Comparison of ENCODE assay signal across 16 cellular contexts in genomic region chr1:118998171-118998570, GRCh38. TPM values are rescaled to one million over a fixed set of nuclear protein-coding genes. Genes with fewer than 3 reads are reported as not detected.
DNase-seq lines count a peak whose midpoint lies in the region; TF ChIP-seq lines count a peak whose summit lies in the region.
"Had no signal": no experiment of that assay in that cellular context is flagged by ENCODE, and none has a peak within 500 bp of the region (broad histone marks: within the 10 kb centered on the region; RNA-seq: fewer than 3 reads in every experiment).

No MANE protein-coding gene starts in this region.

- TF ChIP-seq CTCF in AG10803 (conservative IDR thresholded peaks at IDR 0.05; ENCODE audit: low read length) (no peak), neural crest cell (conservative IDR thresholded peaks at IDR 0.05) (no peak)

- peaks cover 99% of the 10 kb centered on the region for H3K27me3 Mint-ChIP-seq in neural crest cell (ENCODE audit: low read depth)

- no peaks in the 10 kb centered on the region for H3K36me3 Mint-ChIP-seq in neural crest cell (ENCODE audit: low read depth)

- H3K4me1 Mint-ChIP-seq in neural crest cell = peaks cover 21% of the 10 kb centered on the region

- DNase-seq in AG10803 (ENCODE audit: low read depth) = peak; percentile 50
- peak; percentile 24 for DNase-seq in M059J (ENCODE audit: low read depth)
- DNase-seq in epidermal melanocyte (ENCODE audit: insufficient read length, low spot score) = peak; percentile 30
- no peak for DNase-seq in neural crest cell (ENCODE audit: low read depth, low spot score)
- no peak for DNase-seq in NCI-H524 treated with DMSO at 0.1 percent for 48 hours (lab: John Stamatoyannopoulos, UW)
- DNase-seq in foreskin melanocyte = no peak
- no peak for DNase-seq in NCI-H82 treated with DMSO at 0.1 percent for 48 hours (lab: John Stamatoyannopoulos, UW; ENCODE audit: unreplicated experiment)
- DNase-seq: 8988T; ACHN; C1 segment of cervical spinal cord; Calu3; CD4-positive, alpha-beta T cell; DMS 273 treated with DMSO at 0.1 percent for 48 hours; H7 had no signal

- no peak overlapping the region for H3K4me3 ChIP-seq in AG10803 (ENCODE audit: low read length)
- H3K4me3 ChIP-seq: GM12878 had no signal

- H3K27ac Mint-ChIP-seq in neural crest cell (ENCODE audit: unreplicated experiment) = no peak overlapping the region
- H3K27ac Mint-ChIP-seq: B cell; CD4-positive, alpha-beta T cell had no signal

- no peaks in the 10 kb centered on the region for H3K9me3 Mint-ChIP-seq in neural crest cell
- H3K9me3 Mint-ChIP-seq: CD4-positive, alpha-beta T cell had no signal

- H3K4me3 Mint-ChIP-seq in neural crest cell = peak overlapping the region; percentile 39
- H3K4me3 Mint-ChIP-seq: B cell; CD4-positive, alpha-beta T cell had no signal

RNA-seq across cellular contexts. Expression of gene TBX15, which starts 10.0 kb away (rescaled TPM):
- 1.5 and 2.9 TPM in 2 replicates for total RNA-seq in M059J (2014; rRNA removed; shearing (Covaris generic))
- total RNA-seq in neural crest cell = 3.2 and 3.4 TPM in 2 replicates
- total RNA-seq: Calu3; CD4-positive, alpha-beta T cell had no signal

Comparison
In these comparisons a context has a peak if more than half of its experiments do, and no peak if none do; other contexts are left out.
1. DNase-seq: peak in AG10803 (single experiment), M059J (single experiment) and epidermal melanocyte (single experiment); none in neural crest cell (single experiment), NCI-H524 treated with DMSO at 0.1 percent for 48 hours (single experiment), foreskin melanocyte (single experiment) and NCI-H82 treated with DMSO at 0.1 percent for 48 hours (single experiment).